Comparison of ENCODE assay signal across 1 cellular context in genomic region chr9:113410207-113411158, GRCh38.
TF ChIP-seq lines count a peak whose summit lies in the region.

A gene with protein sequence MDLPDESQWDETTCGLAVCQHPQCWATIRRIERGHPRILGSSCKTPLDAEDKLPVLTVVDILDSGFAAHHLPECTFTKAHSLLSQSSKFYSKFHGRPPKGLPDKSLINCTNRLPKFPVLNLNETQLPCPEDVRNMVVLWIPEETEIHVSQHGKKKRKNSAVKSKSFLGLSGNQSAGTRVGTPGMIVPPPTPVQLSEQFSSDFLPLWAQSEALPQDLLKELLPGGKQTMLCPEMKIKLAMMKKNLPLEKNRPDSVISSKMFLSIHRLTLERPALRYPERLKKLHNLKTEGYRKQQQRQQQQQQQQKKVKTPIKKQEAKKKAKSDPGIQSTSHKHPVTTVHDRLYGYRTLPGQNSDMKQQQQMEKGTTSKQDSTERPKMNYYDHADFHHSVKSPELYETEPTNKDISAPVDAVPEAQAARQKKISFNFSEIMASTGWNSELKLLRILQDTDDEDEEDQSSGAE (plus strand): TSS chr9:113410747. CDS start chr9:113413494, 2,747 bp downstream.
TSS of gene POLE3 (minus strand) at chr9:113410675. CDS start at chr9:113410293, 382 bp downstream.

TF ChIP-seq in WTC11, 78 proteins besides CTCF, POLR2A, EP300 and RAD21 (continued from another document):
- TF ChIP-seq, protein P1, sequence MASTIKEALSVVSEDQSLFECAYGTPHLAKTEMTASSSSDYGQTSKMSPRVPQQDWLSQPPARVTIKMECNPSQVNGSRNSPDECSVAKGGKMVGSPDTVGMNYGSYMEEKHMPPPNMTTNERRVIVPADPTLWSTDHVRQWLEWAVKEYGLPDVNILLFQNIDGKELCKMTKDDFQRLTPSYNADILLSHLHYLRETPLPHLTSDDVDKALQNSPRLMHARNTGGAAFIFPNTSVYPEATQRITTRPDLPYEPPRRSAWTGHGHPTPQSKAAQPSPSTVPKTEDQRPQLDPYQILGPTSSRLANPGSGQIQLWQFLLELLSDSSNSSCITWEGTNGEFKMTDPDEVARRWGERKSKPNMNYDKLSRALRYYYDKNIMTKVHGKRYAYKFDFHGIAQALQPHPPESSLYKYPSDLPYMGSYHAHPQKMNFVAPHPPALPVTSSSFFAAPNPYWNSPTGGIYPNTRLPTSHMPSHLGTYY (CRISPR knock-in tag; IDR thresholded peaks at IDR 0.05): no peak
- 0 out of 2 replicates have a peak, but pooled peaks have one; percentile 10 for TF ChIP-seq SMAD4 (CRISPR knock-in tag; IDR thresholded peaks at IDR 0.05)
- 0 out of 2 replicates have a peak, but pooled peaks have one; percentile 73 for TF ChIP-seq E2F5 (CRISPR knock-in tag; IDR thresholded peaks at IDR 0.05)
- TF ChIP-seq SMAD3 (CRISPR knock-in tag; IDR thresholded peaks at IDR 0.05; ENCODE audit: borderline replicate concordance): peak; percentile 50; the same call in 1 of the 2 replicates
- TF ChIP-seq SP1 (CRISPR knock-in tag; conservative IDR thresholded peaks at IDR 0.05): peak; percentile 93
- TF ChIP-seq, protein P2, sequence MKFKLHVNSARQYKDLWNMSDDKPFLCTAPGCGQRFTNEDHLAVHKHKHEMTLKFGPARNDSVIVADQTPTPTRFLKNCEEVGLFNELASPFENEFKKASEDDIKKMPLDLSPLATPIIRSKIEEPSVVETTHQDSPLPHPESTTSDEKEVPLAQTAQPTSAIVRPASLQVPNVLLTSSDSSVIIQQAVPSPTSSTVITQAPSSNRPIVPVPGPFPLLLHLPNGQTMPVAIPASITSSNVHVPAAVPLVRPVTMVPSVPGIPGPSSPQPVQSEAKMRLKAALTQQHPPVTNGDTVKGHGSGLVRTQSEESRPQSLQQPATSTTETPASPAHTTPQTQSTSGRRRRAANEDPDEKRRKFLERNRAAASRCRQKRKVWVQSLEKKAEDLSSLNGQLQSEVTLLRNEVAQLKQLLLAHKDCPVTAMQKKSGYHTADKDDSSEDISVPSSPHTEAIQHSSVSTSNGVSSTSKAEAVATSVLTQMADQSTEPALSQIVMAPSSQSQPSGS (CRISPR knock-in tag; IDR thresholded peaks at IDR 0.05; ENCODE audit: borderline replicate concordance, low read depth): no peak
- TF ChIP-seq NFE2L1 (CRISPR knock-in tag; IDR thresholded peaks at IDR 0.05): no peak; the same call in none of the 2 replicates
- no peak for TF ChIP-seq TCF7 (CRISPR knock-in tag; IDR thresholded peaks at IDR 0.05; ENCODE audit: low read depth)
- TF ChIP-seq HMGXB4 (CRISPR knock-in tag; IDR thresholded peaks at IDR 0.05): 0 out of 2 replicates have a peak, but pooled peaks have one; percentile 40
- TF ChIP-seq, protein P3, sequence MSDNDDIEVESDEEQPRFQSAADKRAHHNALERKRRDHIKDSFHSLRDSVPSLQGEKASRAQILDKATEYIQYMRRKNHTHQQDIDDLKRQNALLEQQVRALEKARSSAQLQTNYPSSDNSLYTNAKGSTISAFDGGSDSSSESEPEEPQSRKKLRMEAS (CRISPR knock-in tag; IDR thresholded peaks at IDR 0.05): peak; percentile 95
- peak; percentile 92 for TF ChIP-seq ZNF281 (CRISPR knock-in tag; IDR thresholded peaks at IDR 0.05)
- TF ChIP-seq USF1 (CRISPR knock-in tag; IDR thresholded peaks at IDR 0.05): peak; percentile 93
- 0 out of 2 replicates have a peak, but pooled peaks have one; percentile 8 for TF ChIP-seq TEAD4 (CRISPR knock-in tag; IDR thresholded peaks at IDR 0.05)
- no peak for TF ChIP-seq NR1H2 (CRISPR knock-in tag; IDR thresholded peaks at IDR 0.05)
- peak; percentile 62 for TF ChIP-seq ESRRA (CRISPR knock-in tag; IDR thresholded peaks at IDR 0.05; ENCODE audit: borderline replicate concordance)
- no peak for TF ChIP-seq ZNF263 (CRISPR knock-in tag; IDR thresholded peaks at IDR 0.05; ENCODE audit: low read depth)
- TF ChIP-seq, protein P4, sequence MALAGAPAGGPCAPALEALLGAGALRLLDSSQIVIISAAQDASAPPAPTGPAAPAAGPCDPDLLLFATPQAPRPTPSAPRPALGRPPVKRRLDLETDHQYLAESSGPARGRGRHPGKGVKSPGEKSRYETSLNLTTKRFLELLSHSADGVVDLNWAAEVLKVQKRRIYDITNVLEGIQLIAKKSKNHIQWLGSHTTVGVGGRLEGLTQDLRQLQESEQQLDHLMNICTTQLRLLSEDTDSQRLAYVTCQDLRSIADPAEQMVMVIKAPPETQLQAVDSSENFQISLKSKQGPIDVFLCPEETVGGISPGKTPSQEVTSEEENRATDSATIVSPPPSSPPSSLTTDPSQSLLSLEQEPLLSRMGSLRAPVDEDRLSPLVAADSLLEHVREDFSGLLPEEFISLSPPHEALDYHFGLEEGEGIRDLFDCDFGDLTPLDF (CRISPR knock-in tag; IDR thresholded peaks at IDR 0.05): peak; percentile 53
- TF ChIP-seq ZBTB21 (CRISPR knock-in tag; IDR thresholded peaks at IDR 0.05; ENCODE audit: borderline replicate concordance): no peak
- TF ChIP-seq, protein P5, sequence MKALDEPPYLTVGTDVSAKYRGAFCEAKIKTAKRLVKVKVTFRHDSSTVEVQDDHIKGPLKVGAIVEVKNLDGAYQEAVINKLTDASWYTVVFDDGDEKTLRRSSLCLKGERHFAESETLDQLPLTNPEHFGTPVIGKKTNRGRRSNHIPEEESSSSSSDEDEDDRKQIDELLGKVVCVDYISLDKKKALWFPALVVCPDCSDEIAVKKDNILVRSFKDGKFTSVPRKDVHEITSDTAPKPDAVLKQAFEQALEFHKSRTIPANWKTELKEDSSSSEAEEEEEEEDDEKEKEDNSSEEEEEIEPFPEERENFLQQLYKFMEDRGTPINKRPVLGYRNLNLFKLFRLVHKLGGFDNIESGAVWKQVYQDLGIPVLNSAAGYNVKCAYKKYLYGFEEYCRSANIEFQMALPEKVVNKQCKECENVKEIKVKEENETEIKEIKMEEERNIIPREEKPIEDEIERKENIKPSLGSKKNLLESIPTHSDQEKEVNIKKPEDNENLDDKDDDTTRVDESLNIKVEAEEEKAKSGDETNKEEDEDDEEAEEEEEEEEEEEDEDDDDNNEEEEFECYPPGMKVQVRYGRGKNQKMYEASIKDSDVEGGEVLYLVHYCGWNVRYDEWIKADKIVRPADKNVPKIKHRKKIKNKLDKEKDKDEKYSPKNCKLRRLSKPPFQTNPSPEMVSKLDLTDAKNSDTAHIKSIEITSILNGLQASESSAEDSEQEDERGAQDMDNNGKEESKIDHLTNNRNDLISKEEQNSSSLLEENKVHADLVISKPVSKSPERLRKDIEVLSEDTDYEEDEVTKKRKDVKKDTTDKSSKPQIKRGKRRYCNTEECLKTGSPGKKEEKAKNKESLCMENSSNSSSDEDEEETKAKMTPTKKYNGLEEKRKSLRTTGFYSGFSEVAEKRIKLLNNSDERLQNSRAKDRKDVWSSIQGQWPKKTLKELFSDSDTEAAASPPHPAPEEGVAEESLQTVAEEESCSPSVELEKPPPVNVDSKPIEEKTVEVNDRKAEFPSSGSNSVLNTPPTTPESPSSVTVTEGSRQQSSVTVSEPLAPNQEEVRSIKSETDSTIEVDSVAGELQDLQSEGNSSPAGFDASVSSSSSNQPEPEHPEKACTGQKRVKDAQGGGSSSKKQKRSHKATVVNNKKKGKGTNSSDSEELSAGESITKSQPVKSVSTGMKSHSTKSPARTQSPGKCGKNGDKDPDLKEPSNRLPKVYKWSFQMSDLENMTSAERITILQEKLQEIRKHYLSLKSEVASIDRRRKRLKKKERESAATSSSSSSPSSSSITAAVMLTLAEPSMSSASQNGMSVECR (CRISPR knock-in tag; IDR thresholded peaks at IDR 0.05; ENCODE audit: borderline replicate concordance): peak; percentile 24
- peak; percentile 78; the same call in 1 of the 2 replicates for TF ChIP-seq ETV6 (CRISPR knock-in tag; IDR thresholded peaks at IDR 0.05)
- TF ChIP-seq TP53 (CRISPR knock-in tag; IDR thresholded peaks at IDR 0.05): peak; percentile 52; the same call in 1 of the 2 replicates
